Comparison of ENCODE assay signal across 1 cellular context in the genomic region with DNA sequence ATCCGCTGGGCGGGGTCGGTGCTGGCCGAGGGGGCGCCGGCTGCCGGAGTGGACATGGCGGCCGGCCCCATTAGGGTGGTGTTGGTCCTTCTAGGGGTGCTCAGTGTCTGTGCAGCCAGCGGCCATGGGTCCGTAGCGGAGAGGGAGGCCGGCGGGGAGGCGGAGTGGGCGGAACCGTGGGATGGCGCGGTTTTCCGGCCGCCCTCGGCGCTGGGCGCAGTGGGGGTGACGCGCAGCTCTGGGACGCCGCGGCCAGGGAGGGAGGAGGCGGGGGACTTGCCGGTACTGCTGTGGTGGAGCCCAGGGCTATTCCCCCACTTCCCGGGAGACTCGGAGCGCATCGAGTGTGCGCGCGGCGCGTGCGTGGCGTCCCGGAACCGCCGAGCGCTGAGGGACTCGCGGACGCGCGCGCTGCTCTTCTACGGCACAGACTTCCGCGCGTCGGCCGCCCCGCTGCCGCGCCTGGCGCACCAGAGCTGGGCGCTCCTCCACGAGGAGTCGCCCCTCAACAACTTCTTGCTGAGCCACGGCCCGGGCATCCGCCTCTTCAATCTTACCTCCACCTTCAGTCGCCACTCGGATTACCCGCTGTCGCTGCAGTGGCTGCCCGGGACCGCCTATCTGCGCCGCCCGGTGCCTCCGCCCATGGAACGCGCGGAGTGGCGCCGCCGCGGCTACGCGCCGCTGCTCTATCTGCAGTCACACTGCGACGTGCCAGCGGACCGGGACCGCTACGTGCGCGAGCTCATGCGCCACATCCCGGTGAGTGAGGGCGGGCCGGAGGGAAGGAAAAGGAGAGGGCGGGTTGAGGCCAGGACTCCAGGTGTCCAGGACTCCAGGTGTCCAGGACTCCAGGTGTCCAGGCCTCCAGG.
A peak's percentile ranks its signal among the peaks of the same experiment; 100 is the strongest.
TF ChIP-seq lines count a peak whose summit lies in the region.

No MANE protein-coding gene starts in this region.

TF ChIP-seq in IMR-90, 13 proteins besides CTCF, POLR2A, EP300 and RAD21:
- TF ChIP-seq RFX5 (IDR thresholded peaks at IDR 0.05; ENCODE audit: low read depth, low read length) (no peak), ELK1 (IDR thresholded peaks at IDR 0.05; ENCODE audit: borderline replicate concordance, low read depth, low read length) (no peak), CHD1 (IDR thresholded peaks at IDR 0.05; ENCODE audit: low read depth, low read length) (0 out of 2 replicates have a peak, but pooled peaks have one; percentile 47), FOS (IDR thresholded peaks at IDR 0.05; ENCODE audit: low read depth, low read length) (no peak), SMC3 (IDR thresholded peaks at IDR 0.05; ENCODE audit: low read depth, low read length) (no peak), NFE2L2 (IDR thresholded peaks at IDR 0.05; ENCODE audit: low read depth, low read length) (no peak), CEBPB (IDR thresholded peaks at IDR 0.05; ENCODE audit: low read depth, low read length) (no peak), BHLHE40 (IDR thresholded peaks at IDR 0.05; ENCODE audit: low read depth, low read length) (peak; percentile 54; the same call in 1 of the 2 replicates), MXI1 (IDR thresholded peaks at IDR 0.05; ENCODE audit: borderline replicate concordance, low read depth, low read length) (peak; percentile 30; the same call in 1 of the 2 replicates), USF2 (IDR thresholded peaks at IDR 0.05; ENCODE audit: low read depth, low read length) (no peak), RCOR1 (IDR thresholded peaks at IDR 0.05; ENCODE audit: insufficient replicate concordance, low read length) (no peak), MAZ (IDR thresholded peaks at IDR 0.05; ENCODE audit: borderline replicate concordance, low read depth, low read length) (peak; percentile 81; the same call in 1 of the 2 replicates)
